ENCODE assay signal across 11 cellular contexts in genomic region chr3:52044869-52045616, GRCh38. TPM values are rescaled to one million over a fixed set of nuclear protein-coding genes. Genes with fewer than 3 reads are reported as not detected.
A peak's percentile ranks its signal among the peaks of the same experiment; 100 is the strongest.
DNase-seq lines count a peak whose midpoint lies in the region; ATAC-seq and TF ChIP-seq lines count a peak whose summit lies in the region.
"Had no signal": no experiment of that assay in that cellular context is flagged by ENCODE, and none has a peak within 500 bp of the region (broad histone marks: within the 10 kb centered on the region; RNA-seq: fewer than 3 reads in every experiment).

No MANE protein-coding gene starts in this region.

- H3K4me1 ChIP-seq in OCI-LY1 (ENCODE audit: insufficient read depth, low read length, severe bottlenecking): no peaks in the 10 kb centered on the region
- H3K4me1 ChIP-seq in aorta (ENCODE audit: control insufficient read depth in 1 of 2, insufficient read depth in 2 of 2, low read length in 2 of 2): no peaks in the 10 kb centered on the region
- H3K4me1 ChIP-seq: uterus had no signal

- H3K27ac ChIP-seq in OCI-LY1 (ENCODE audit: low read depth, low read length, poor library complexity, severe bottlenecking): no peak overlapping the region
- H3K27ac ChIP-seq in aorta (ENCODE audit: low read depth in 1 of 2, low read length in 2 of 2): peak overlapping the region in 1 of 2 donors; percentile 15
- H3K27ac ChIP-seq: uterus had no signal

- no peaks in the 10 kb centered on the region for H3K9me3 ChIP-seq in OCI-LY1 (ENCODE audit: low read length)
- H3K9me3 ChIP-seq in aorta (ENCODE audit: control insufficient read depth, low read length): no peaks in the 10 kb centered on the region
- H3K9me3 ChIP-seq: uterus had no signal

- no peak for DNase-seq in effector memory CD8-positive, alpha-beta T cell
- no peak for DNase-seq in osteocyte (ENCODE audit: extremely low spot score, unreplicated experiment)
- DNase-seq in aorta: no peak
- DNase-seq: activated T-cell treated with anti-CD3 and anti-CD28 coated beads, Interleukin-2, amount 50 U/mL, for 48 hours; cerebellar nuclear complex; uterus had no signal

- H3K27me3 Mint-ChIP-seq in effector memory CD8-positive, alpha-beta T cell: no peaks in the 10 kb centered on the region
- no peaks in the 10 kb centered on the region for H3K27me3 Mint-ChIP-seq in osteocyte (ENCODE audit: unreplicated experiment)

- TF ChIP-seq CTCF in GM12875 (IDR thresholded peaks at IDR 0.05; ENCODE audit: borderline replicate concordance, insufficient read depth, low read depth, low read length) (0 out of 2 replicates have a peak, but pooled peaks have one; percentile 19), OCI-LY1 (IDR thresholded peaks at IDR 0.05; ENCODE audit: low read length) (0 out of 2 replicates have a peak, but pooled peaks have one; percentile 7), osteocyte (IDR thresholded peaks at IDR 0.05) (no peak)

- H3K4me3 ChIP-seq in GM12875 (ENCODE audit: low read depth, low read length) (no peak overlapping the region), OCI-LY1 (ENCODE audit: low read depth, low read length, poor library complexity, severe bottlenecking) (no peak overlapping the region), aorta (ENCODE audit: low read length in 2 of 2) (no peak overlapping the region)
- H3K4me3 ChIP-seq: uterus had no signal

- H3K36me3 ChIP-seq in OCI-LY1 (ENCODE audit: insufficient read depth, low read length) (peaks cover 10% of the 10 kb centered on the region), aorta (ENCODE audit: control insufficient read depth in 1 of 2, insufficient read depth in 2 of 2, low read length in 1 of 2) (peaks cover 0 to 3% of the 10 kb centered on the region in 2 donors)
- H3K36me3 ChIP-seq: uterus had no signal

- no peaks in the 10 kb centered on the region for H3F3A ChIP-seq in OCI-LY1 (ENCODE audit: insufficient read depth, low read length)

- peaks cover 28 to 30% of the 10 kb centered on the region in 2 donors for H3K4me1 Mint-ChIP-seq in effector memory CD8-positive, alpha-beta T cell (ENCODE audit: low read depth in 2 of 2)
- peaks cover 71% of the 10 kb centered on the region for H3K4me1 Mint-ChIP-seq in osteocyte (ENCODE audit: unreplicated experiment)

- no peak overlapping the region for H2AFZ ChIP-seq in OCI-LY1 (ENCODE audit: low read length)

- intact Hi-C loops in aorta (cut with DNase I): no loop called here

- no peak overlapping the region for H3K4me2 ChIP-seq in OCI-LY1 (ENCODE audit: low read length)

- H3K4me3 Mint-ChIP-seq in effector memory CD8-positive, alpha-beta T cell: no peak overlapping the region
- no peak overlapping the region for H3K4me3 Mint-ChIP-seq in osteocyte (ENCODE audit: unreplicated experiment)

- H3K27me3 ChIP-seq in OCI-LY1 (ENCODE audit: insufficient read depth, low read length) (0 out of 2 replicates have a peak, but pooled peaks cover 9% of the 10 kb centered on the region), aorta (ENCODE audit: control insufficient read depth in 1 of 2, insufficient read depth in 2 of 2, low read length in 1 of 2) (no peaks in the 10 kb centered on the region)
- H3K27me3 ChIP-seq: uterus had no signal

- H3K9me3 Mint-ChIP-seq in effector memory CD8-positive, alpha-beta T cell: no peaks in the 10 kb centered on the region
- H3K9me3 Mint-ChIP-seq in osteocyte (ENCODE audit: unreplicated experiment): no peaks in the 10 kb centered on the region

- H3K9me2 ChIP-seq in OCI-LY1 (ENCODE audit: low read depth, low read length): no peaks in the 10 kb centered on the region

- no peaks in the 10 kb centered on the region for H4K20me1 ChIP-seq in OCI-LY1 (ENCODE audit: insufficient read depth, low read length)

- ATAC-seq in effector memory CD8-positive, alpha-beta T cell (replicated peaks): no peak
- ATAC-seq in aorta (ENCODE audit: low FRiP score) (no peak), HG03460 (IDR thresholded peaks at IDR 0.05; ENCODE audit: unreplicated experiment) (no peak), GM18868 (IDR thresholded peaks at IDR 0.05; ENCODE audit: unreplicated experiment) (no peak)
- ATAC-seq: Panc1 had no signal

- H3K36me3 Mint-ChIP-seq in effector memory CD8-positive, alpha-beta T cell (ENCODE audit: insufficient read depth): peaks cover 15% of the 10 kb centered on the region
- peaks cover 5% of the 10 kb centered on the region for H3K36me3 Mint-ChIP-seq in osteocyte (ENCODE audit: unreplicated experiment)

- WGBS in aorta, 2 donors: 97 to 98% methylated on average over 18 of the region's 18 CpGs

- no peaks in the 10 kb centered on the region for H3K79me2 ChIP-seq in OCI-LY1 (ENCODE audit: insufficient read depth, low read length)

- H3K27ac Mint-ChIP-seq in effector memory CD8-positive, alpha-beta T cell: peak overlapping the region; percentile 61 to 90
- peak overlapping the region; percentile 89 for H3K27ac Mint-ChIP-seq in osteocyte (ENCODE audit: unreplicated experiment)

- H3K9ac ChIP-seq in OCI-LY1 (ENCODE audit: low read length): no peak overlapping the region

RNA-seq across cellular contexts. Expression of gene DUSP7, which starts 11.3 kb away (rescaled TPM):
- total RNA-seq in osteocyte (19.4 and 21.2 TPM in 2 replicates), aorta (10 to 100 TPM; 36.8 to 54.1 TPM)
- polyA plus RNA-seq in aorta: 10 to 100 TPM in 1 of 2 donors, 1 to 10 TPM in 1; 8.8 to 14.4 TPM

RNA-seq across cellular contexts. Expression of gene RPL29, which starts 49.3 kb away (rescaled TPM):
- 881 and 957 TPM in 2 replicates for total RNA-seq in osteocyte
- 100 to 1,000 TPM; 617 to 792 TPM for total RNA-seq in aorta
- 1,000 to 10,000 TPM; 1,520 to 2,218 TPM for polyA plus RNA-seq in aorta
